In genomic region chr6:31859923-31860322, GRCh38 we compare ENCODE assay signal across 2 cellular contexts.
A peak's percentile ranks its signal among the peaks of the same experiment; 100 is the strongest.
TF ChIP-seq lines count a peak whose summit lies in the region.

No MANE protein-coding gene starts in this region.

TF ChIP-seq in GM12891, 5 proteins besides CTCF, POLR2A, EP300 and RAD21:
- TF ChIP-seq POLR2AphosphoS5 (IDR thresholded peaks at IDR 0.05; ENCODE audit: low read depth, low read length), result no peak
- 0 out of 2 replicates have a peak, but pooled peaks have one; percentile 23 for TF ChIP-seq POU2F2 (IDR thresholded peaks at IDR 0.05; ENCODE audit: low read depth, low read length)
TF ChIP-seq in GM12891: peak in this region for 1.

TF ChIP-seq in GM12878, 131 proteins besides CTCF, POLR2A, EP300 and RAD21:
- no peak for TF ChIP-seq SMAD1 (IDR thresholded peaks at IDR 0.05; ENCODE audit: low read depth, partially characterized antibody)
- no peak for TF ChIP-seq WRNIP1 (IDR thresholded peaks at IDR 0.05; ENCODE audit: borderline replicate concordance, low read depth, low read length)
- no peak for TF ChIP-seq PBX3 (IDR thresholded peaks at IDR 0.05; ENCODE audit: insufficient replicate concordance, low read depth, low read length)
- no peak for TF ChIP-seq TCF7 (IDR thresholded peaks at IDR 0.05; ENCODE audit: borderline replicate concordance)
- 0 out of 2 replicates have a peak, but pooled peaks have one; percentile 19 for TF ChIP-seq POLR2AphosphoS2 (IDR thresholded peaks at IDR 0.05; ENCODE audit: low read depth, low read length)
- TF ChIP-seq, protein P1, sequence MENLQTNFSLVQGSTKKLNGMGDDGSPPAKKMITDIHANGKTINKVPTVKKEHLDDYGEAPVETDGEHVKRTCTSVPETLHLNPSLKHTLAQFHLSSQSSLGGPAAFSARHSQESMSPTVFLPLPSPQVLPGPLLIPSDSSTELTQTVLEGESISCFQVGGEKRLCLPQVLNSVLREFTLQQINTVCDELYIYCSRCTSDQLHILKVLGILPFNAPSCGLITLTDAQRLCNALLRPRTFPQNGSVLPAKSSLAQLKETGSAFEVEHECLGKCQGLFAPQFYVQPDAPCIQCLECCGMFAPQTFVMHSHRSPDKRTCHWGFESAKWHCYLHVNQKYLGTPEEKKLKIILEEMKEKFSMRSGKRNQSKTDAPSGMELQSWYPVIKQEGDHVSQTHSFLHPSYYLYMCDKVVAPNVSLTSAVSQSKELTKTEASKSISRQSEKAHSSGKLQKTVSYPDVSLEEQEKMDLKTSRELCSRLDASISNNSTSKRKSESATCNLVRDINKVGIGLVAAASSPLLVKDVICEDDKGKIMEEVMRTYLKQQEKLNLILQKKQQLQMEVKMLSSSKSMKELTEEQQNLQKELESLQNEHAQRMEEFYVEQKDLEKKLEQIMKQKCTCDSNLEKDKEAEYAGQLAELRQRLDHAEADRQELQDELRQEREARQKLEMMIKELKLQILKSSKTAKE (IDR thresholded peaks at IDR 0.05; ENCODE audit: low read depth, poor library complexity, severe bottlenecking), result no peak
- TF ChIP-seq TCF12 (IDR thresholded peaks at IDR 0.05; ENCODE audit: low read depth, low read length), result no peak
- no peak for TF ChIP-seq ZBTB4 (CRISPR knock-in tag; IDR thresholded peaks at IDR 0.05)
